23 cellular contexts compared by ENCODE assay signal in genomic region chr3:46218310-46218709, GRCh38. TPM values are rescaled to one million over a fixed set of nuclear protein-coding genes. Genes with fewer than 3 reads are reported as not detected.
DNase-seq lines count a peak whose midpoint lies in the region; ATAC-seq, FAIRE-seq and TF ChIP-seq lines count a peak whose summit lies in the region.
"Had no signal": no experiment of that assay in that cellular context is flagged by ENCODE, and none has a peak within 500 bp of the region (broad histone marks: within the 10 kb centered on the region; RNA-seq: fewer than 3 reads in every experiment).

No MANE protein-coding gene starts in this region.

- H4K20me1 ChIP-seq in HepG2 (ENCODE audit: insufficient read depth, low read length) = no peaks in the 10 kb centered on the region
- no peaks in the 10 kb centered on the region for H4K20me1 ChIP-seq in K562 (replicated peaks; ENCODE audit: control insufficient read depth, insufficient read depth, low read length)
- H4K20me1 ChIP-seq: BLaER1 treated with 17β-estradiol and CSF1 and Interleukin-3, amounts not matched to agents 10 nM and 100 nM had no signal

- CTCF ChIA-PET in HepG2 (lab: Yijun Ruan, JAX; ENCODE audit: low intra/inter-chr PET ratio, low total read pairs) = no interaction called here
- CTCF ChIA-PET in K562 (lab: Yijun Ruan, JAX; ENCODE audit: low intra/inter-chr PET ratio) = no interaction called here

- H3K27me3 ChIP-seq in HepG2 (ENCODE audit: control insufficient read depth in 1 of 2, insufficient read depth in 2 of 2, low read length in 2 of 2) = no peaks in the 10 kb centered on the region
- no peaks in the 10 kb centered on the region for H3K27me3 ChIP-seq in right lobe of liver
- H3K27me3 ChIP-seq in K562 (ENCODE audit: control insufficient read depth in 2 of 2, insufficient read depth in 2 of 2, low read length in 2 of 2) = no peaks in the 10 kb centered on the region; a peak in 1 of 5 replicates
- H3K27me3 ChIP-seq: BLaER1 treated with 17β-estradiol and CSF1 and Interleukin-3, amounts not matched to agents 10 nM and 100 nM had no signal

- H3K36me3 ChIP-seq in HepG2 (replicated peaks in 1 of 2; ENCODE audit: control insufficient read depth in 1 of 2, insufficient read depth in 2 of 2, low read length in 2 of 2) (no peaks in the 10 kb centered on the region), right lobe of liver (no peaks in the 10 kb centered on the region), K562 (ENCODE audit: control insufficient read depth, insufficient read depth, low read length) (no peaks in the 10 kb centered on the region)
- H3K36me3 ChIP-seq: BLaER1 treated with 17β-estradiol and CSF1 and Interleukin-3, amounts not matched to agents 10 nM and 100 nM had no signal

- BruUV-seq in HepG2 (replicated peaks; lab: Mats Ljungman, UMichigan) (no TSS peak), K562 (replicated peaks; lab: Mats Ljungman, UMichigan) (no TSS peak)

- peak; percentile 4 for DNase-seq in DMS 273 (lab: John Stamatoyannopoulos, UW; ENCODE audit: unreplicated experiment)
- DNase-seq in DMS 273 treated with DMSO at 0.1 percent for 48 hours (lab: John Stamatoyannopoulos, UW) = no peak
- DNase-seq in HepG2 (ENCODE audit: low spot score) = no peak
- no peak for DNase-seq in right lobe of liver
- no peak for DNase-seq in GM12891 (ENCODE audit: insufficient read length, low spot score)
- DNase-seq in K562 (ENCODE audit: extremely low read depth in 1 of 4, low spot score in 3 of 4) = no peak
- no peak for DNase-seq in NCI-H2196 (lab: John Stamatoyannopoulos, UW; ENCODE audit: unreplicated experiment)
- DNase-seq: AML-193; Caco-2; Calu3; CD4-positive, alpha-beta T cell; CD8-positive, alpha-beta T cell; DMS79 treated with DMSO at 0.1 percent for 48 hours; GF-D8 had no signal

- H3K9me3 ChIP-seq in HepG2 (ENCODE audit: low read length) = no peaks in the 10 kb centered on the region
- H3K9me3 ChIP-seq in right lobe of liver = no peaks in the 10 kb centered on the region
- H3K9me3 ChIP-seq in K562 (replicated peaks; ENCODE audit: control insufficient read depth, insufficient read depth, low read depth, low read length) = no peaks in the 10 kb centered on the region
- H3K9me3 ChIP-seq: A549, Caco-2 had no signal

- TF ChIP-seq CTCF in HepG2 (CRISPR knock-in tag; IDR thresholded peaks at IDR 0.05) (no peak), right lobe of liver (IDR thresholded peaks at IDR 0.05) (no peak), K562 (IDR thresholded peaks at IDR 0.05 in 2 of 3, conservative IDR thresholded peaks at IDR 0.05 in 1 of 3; ENCODE audit: insufficient read depth in 2 of 3, low read depth in 1 of 3, low read length in 3 of 3) (no peak)

- POLR2A ChIA-PET in HepG2 (lab: Yijun Ruan, JAX) (no interaction called here), K562 (lab: Yijun Ruan, JAX) (no interaction called here)

- TF ChIP-seq EP300 in HepG2 (IDR thresholded peaks at IDR 0.05; ENCODE audit: low read depth in 2 of 2, low read length in 2 of 2) (no peak), HepG2 (CRISPR knock-in tag; IDR thresholded peaks at IDR 0.05; ENCODE audit: borderline replicate concordance) (no peak), K562 (IDR thresholded peaks at IDR 0.05; ENCODE audit: low read length) (no peak)

- no peak overlapping the region for H3K27ac ChIP-seq in HepG2 (ENCODE audit: extremely low read length, insufficient read depth, low read length)
- H3K27ac ChIP-seq in right lobe of liver = no peak overlapping the region
- no peak overlapping the region for H3K27ac ChIP-seq in K562 (ENCODE audit: extremely low read depth, low read depth, low read length)
- H3K27ac ChIP-seq: 22Rv1; A549; BLaER1 treated with 17β-estradiol and CSF1 and Interleukin-3, amounts not matched to agents 10 nM and 100 nM; C4-2B had no signal

- H3K4me2 ChIP-seq in HepG2 (ENCODE audit: low read depth, low read length) (no peak overlapping the region), K562 (ENCODE audit: insufficient read depth, low read length) (no peak overlapping the region)
- H3K4me2 ChIP-seq: A549; BLaER1 treated with 17β-estradiol and CSF1 and Interleukin-3, amounts not matched to agents 10 nM and 100 nM had no signal

- FAIRE-seq in HepG2 (lab: Jason Lieb, UNC) = no peak
- FAIRE-seq in GM12891 (lab: Jason Lieb, UNC) = peak; percentile 13
- FAIRE-seq in K562 (lab: Jason Lieb, UNC) = no peak
- FAIRE-seq: A549, D721Med, G401.6 had no signal

- in situ Hi-C loops in HepG2 (cut with HindIII; ENCODE audit: extremely low pct_ligation_motif_present, low pct_unique_long_range_greater_than_20kb) (no loop called here), K562 (cut with MboI) (no loop called here)

- intact Hi-C loops in HepG2 (cut with micrococcal nuclease; ENCODE audit: unreplicated experiment) = no loop called here
- intact Hi-C loops in right lobe of liver (cut with DNase I) = no loop called here
- intact Hi-C loops in K562 (cut with micrococcal nuclease) = no loop called here

- H3K4me1 ChIP-seq in HepG2 (ENCODE audit: insufficient read depth, low read length) (no peaks in the 10 kb centered on the region), right lobe of liver (no peaks in the 10 kb centered on the region), K562 (replicated peaks in 1 of 2; ENCODE audit: control insufficient read depth in 2 of 2, insufficient read depth in 2 of 2, low read length in 2 of 2) (no peaks in the 10 kb centered on the region)
- H3K4me1 ChIP-seq: A549 had no signal

- ATAC-seq in HepG2 (no peak), right lobe of liver (no peak), K562 (no peak)
- ATAC-seq: A549; CD8-positive, alpha-beta T cell had no signal

- no peak overlapping the region for H3K4me3 ChIP-seq in HepG2 (replicated peaks in 1 of 3; ENCODE audit: insufficient read depth in 1 of 3, low read depth in 2 of 3, low read length in 3 of 3)
- H3K4me3 ChIP-seq in right lobe of liver = no peak overlapping the region
- H3K4me3 ChIP-seq in K562 = no peak overlapping the region
- H3K4me3 ChIP-seq: A549; BLaER1 treated with 17β-estradiol and CSF1 and Interleukin-3, amounts not matched to agents 10 nM and 100 nM had no signal

- TF ChIP-seq POLR2A in HepG2 (IDR thresholded peaks at IDR 0.05; ENCODE audit: insufficient read depth in 1 of 2, low read depth in 2 of 2, low read length in 2 of 2) (no peak), right lobe of liver (IDR thresholded peaks at IDR 0.05) (no peak), GM12891 (IDR thresholded peaks at IDR 0.05; ENCODE audit: low read depth, low read length) (no peak), K562 (conservative IDR thresholded peaks at IDR 0.05) (no peak)

- WGBS in HepG2 (ENCODE audit: low lambda C conversion rate) = 0% methylated on average over 2 of the region's 2 CpGs
- 83% methylated on average over 2 of the region's 2 CpGs for WGBS in right lobe of liver (ENCODE audit: insufficient coverage, low coverage, low lambda C conversion rate, missing lambda C conversion rate)
- WGBS in K562 (ENCODE audit: insufficient coverage, low coverage, missing lambda C conversion rate) = 0% methylated on average over 2 of the region's 2 CpGs

- H3K9ac ChIP-seq in HepG2 (ENCODE audit: insufficient read depth, low read depth, low read length) = no peak overlapping the region
- H3K9ac ChIP-seq in K562 (ENCODE audit: insufficient read depth in 1 of 2, low read depth in 2 of 2, low read length in 2 of 2) = no peak overlapping the region
- H3K9ac ChIP-seq: BLaER1 treated with 17β-estradiol and CSF1 and Interleukin-3, amounts not matched to agents 10 nM and 100 nM had no signal

- no peak for TF ChIP-seq RAD21 in HepG2 (CRISPR knock-in tag; IDR thresholded peaks at IDR 0.05)
- no peak for TF ChIP-seq RAD21 in K562 (CRISPR knock-in tag; conservative IDR thresholded peaks at IDR 0.05 in 1 of 2, IDR thresholded peaks at IDR 0.05 in 1 of 2)

- H3K9me1 ChIP-seq in K562 (ENCODE audit: control insufficient read depth, insufficient read depth, low read length) = no peaks in the 10 kb centered on the region

- H2AFZ ChIP-seq in HepG2 (ENCODE audit: low read length) (no peak overlapping the region), K562 (ENCODE audit: low read depth, low read length) (no peak overlapping the region)

- H3K79me2 ChIP-seq in HepG2 (ENCODE audit: insufficient read depth, low read length) = no peaks in the 10 kb centered on the region
- no peaks in the 10 kb centered on the region for H3K79me2 ChIP-seq in K562 (ENCODE audit: control insufficient read depth, insufficient read depth, low read length)

RNA-seq across cellular contexts. Expression of gene CCR1, which starts 10.2 kb away (rescaled TPM):
- total RNA-seq in HepG2 (2016; rRNA removed; fragmentation: Illumina TruSeq; extraction: Trizol) (not detected in 2 replicates), right lobe of liver (10 to 100 TPM in 1 of 6 experiments, 1 to 10 TPM in 5; 1.6 to 17.3 (median 3.1) TPM), K562 (2014; rRNA removed) (not detected in 2 replicates), K562 (2014; rRNA removed; fragmentation: Illumina TruSeq; extraction: Trizol) (not detected in 2 replicates), K562 (2015; rRNA removed; fragmentation: Illumina TruSeq; extraction: Trizol) (not detected in 2 replicates), K562 (2021) (0.09 TPM in 1 of 2 replicates, not detected in the other)
- total RNA-seq in HepG2 (2016; cell fraction: cytosol; rRNA removed; fragmentation: Illumina TruSeq; extraction: Trizol; ENCODE audit: low read depth) = not detected in 2 replicates
- total RNA-seq in HepG2 (2016; cell fraction: insoluble cytoplasmic fraction; rRNA removed; fragmentation: Illumina TruSeq; extraction: Trizol) = not detected in 2 replicates
- total RNA-seq in HepG2 (2016; cell fraction: membrane; rRNA removed; fragmentation: Illumina TruSeq; extraction: Trizol) = not detected in 2 replicates
- not detected in 2 replicates for total RNA-seq in HepG2 (2016; cell fraction: nucleus; rRNA removed; fragmentation: Illumina TruSeq; extraction: Trizol)
- polyA plus RNA-seq in HepG2 (2011; rRNA removed) (not detected in 2 replicates), K562 (2011; rRNA removed) (not detected in 2 replicates), K562 (2014; fragmentation: Illumina TruSeq; extraction: Trizol) (not detected in 2 replicates), K562 (2014; fragmentation: Nextera tagmentation; extraction: Ambion mirVana) (not detected), K562 (2014; rRNA removed) (not detected in 2 replicates)
- polyA plus RNA-seq in HepG2 (2011; cell fraction: cytosol; rRNA removed) = not detected in 2 replicates
- not detected in 2 replicates for polyA plus RNA-seq in HepG2 (2011; cell fraction: nucleus; rRNA removed)
- not detected in 2 replicates for polyA plus RNA-seq in HepG2 (2012)
- not detected in 2 replicates for polyA plus RNA-seq in HepG2 (2016; cell fraction: cytosol; fragmentation: Illumina TruSeq; extraction: Trizol; ENCODE audit: low read depth)
- polyA plus RNA-seq in HepG2 (2016; cell fraction: insoluble cytoplasmic fraction; fragmentation: Illumina TruSeq; extraction: Trizol; ENCODE audit: low read depth) = not detected in 2 replicates
- polyA plus RNA-seq in HepG2 (2016; cell fraction: membrane; fragmentation: Illumina TruSeq; extraction: Trizol; ENCODE audit: low read depth) = not detected in 2 replicates
- not detected in 2 replicates for polyA plus RNA-seq in HepG2 (2016; cell fraction: nucleus; fragmentation: Illumina TruSeq; extraction: Trizol; ENCODE audit: insufficient read depth, low read depth)
- polyA minus RNA-seq in HepG2 (2011; rRNA and poly(A)+ RNA removed; ENCODE audit: low replicate concordance) = 0.16 TPM in 1 of 2 replicates, not detected in the other
- polyA minus RNA-seq in HepG2 (2011; cell fraction: cytosol; rRNA and poly(A)+ RNA removed) = not detected in 2 replicates
- not detected in 2 replicates for polyA minus RNA-seq in HepG2 (2011; cell fraction: nucleus; rRNA and poly(A)+ RNA removed)
- 4.8 TPM for polyA plus RNA-seq in GM12891 (2012; ENCODE audit: low read depth, missing spikeins)
- total RNA-seq in K562 (2011; cell fraction: chromatin; rRNA removed; ENCODE audit: low replicate concordance) = not detected in 2 replicates
- not detected in 2 replicates for total RNA-seq in K562 (2011; cell fraction: nucleolus; rRNA removed)
- not detected in 2 replicates for total RNA-seq in K562 (2011; cell fraction: nucleoplasm; rRNA removed)
- not detected in 2 replicates for polyA plus RNA-seq in K562 (2011; cell fraction: cytosol; rRNA removed)
- not detected in 2 replicates for polyA plus RNA-seq in K562 (2011; cell fraction: nucleus; rRNA removed)
- not detected in 2 replicates for polyA plus RNA-seq in K562 (2012)
- polyA minus RNA-seq in K562 (2011; rRNA and poly(A)+ RNA removed) = not detected in 2 replicates
- polyA minus RNA-seq in K562 (2011; cell fraction: cytosol; rRNA and poly(A)+ RNA removed) = not detected in 2 replicates
- polyA minus RNA-seq in K562 (2011; cell fraction: nucleus; rRNA and poly(A)+ RNA removed) = not detected in 2 replicates
- total RNA-seq: A172 had no signal
- polyA plus RNA-seq: BJ had no signal

RNA-seq across cellular contexts. Expression of gene CCR3, which starts 23.9 kb away (rescaled TPM):
- total RNA-seq in HepG2 (2016; rRNA removed; fragmentation: Illumina TruSeq; extraction: Trizol) (not detected in 2 replicates), right lobe of liver (under 1 TPM in 1 of 6 experiments, not detected in 5; 0.27 TPM), K562 (2014; rRNA removed) (not detected in 2 replicates), K562 (2014; rRNA removed; fragmentation: Illumina TruSeq; extraction: Trizol) (not detected in 2 replicates), K562 (2015; rRNA removed; fragmentation: Illumina TruSeq; extraction: Trizol) (not detected in 2 replicates), K562 (2021) (not detected in 2 replicates)
- total RNA-seq in HepG2 (2016; cell fraction: cytosol; rRNA removed; fragmentation: Illumina TruSeq; extraction: Trizol; ENCODE audit: low read depth) = not detected in 2 replicates
- total RNA-seq in HepG2 (2016; cell fraction: insoluble cytoplasmic fraction; rRNA removed; fragmentation: Illumina TruSeq; extraction: Trizol) = not detected in 2 replicates
- total RNA-seq in HepG2 (2016; cell fraction: membrane; rRNA removed; fragmentation: Illumina TruSeq; extraction: Trizol) = not detected in 2 replicates
- not detected in 2 replicates for total RNA-seq in HepG2 (2016; cell fraction: nucleus; rRNA removed; fragmentation: Illumina TruSeq; extraction: Trizol)
- polyA plus RNA-seq in HepG2 (2011; rRNA removed) (not detected in 2 replicates), K562 (2011; rRNA removed) (not detected in 2 replicates), K562 (2014; fragmentation: Illumina TruSeq; extraction: Trizol) (not detected in 2 replicates), K562 (2014; fragmentation: Nextera tagmentation; extraction: Ambion mirVana) (not detected), K562 (2014; rRNA removed) (not detected in 2 replicates)
- polyA plus RNA-seq in HepG2 (2011; cell fraction: cytosol; rRNA removed) = not detected in 2 replicates
- polyA plus RNA-seq in HepG2 (2011; cell fraction: nucleus; rRNA removed) = not detected in 2 replicates
- polyA plus RNA-seq in HepG2 (2012) = not detected in 2 replicates
- not detected in 2 replicates for polyA plus RNA-seq in HepG2 (2016; cell fraction: cytosol; fragmentation: Illumina TruSeq; extraction: Trizol; ENCODE audit: low read depth)
- not detected in 2 replicates for polyA plus RNA-seq in HepG2 (2016; cell fraction: insoluble cytoplasmic fraction; fragmentation: Illumina TruSeq; extraction: Trizol; ENCODE audit: low read depth)
- not detected in 2 replicates for polyA plus RNA-seq in HepG2 (2016; cell fraction: membrane; fragmentation: Illumina TruSeq; extraction: Trizol; ENCODE audit: low read depth)
- polyA plus RNA-seq in HepG2 (2016; cell fraction: nucleus; fragmentation: Illumina TruSeq; extraction: Trizol; ENCODE audit: insufficient read depth, low read depth) = not detected in 2 replicates
- not detected in 2 replicates for polyA minus RNA-seq in HepG2 (2011; rRNA and poly(A)+ RNA removed; ENCODE audit: low replicate concordance)
- polyA minus RNA-seq in HepG2 (2011; cell fraction: cytosol; rRNA and poly(A)+ RNA removed) = not detected in 2 replicates
- polyA minus RNA-seq in HepG2 (2011; cell fraction: nucleus; rRNA and poly(A)+ RNA removed) = not detected in 2 replicates
- 0.41 TPM for polyA plus RNA-seq in GM12891 (2012; ENCODE audit: low read depth, missing spikeins)
- total RNA-seq in K562 (2011; cell fraction: chromatin; rRNA removed; ENCODE audit: low replicate concordance) = not detected in 2 replicates
- total RNA-seq in K562 (2011; cell fraction: nucleolus; rRNA removed) = not detected in 2 replicates
- not detected in 2 replicates for total RNA-seq in K562 (2011; cell fraction: nucleoplasm; rRNA removed)
- not detected in 2 replicates for polyA plus RNA-seq in K562 (2011; cell fraction: cytosol; rRNA removed)
- polyA plus RNA-seq in K562 (2011; cell fraction: nucleus; rRNA removed) = not detected in 2 replicates
- not detected in 2 replicates for polyA plus RNA-seq in K562 (2012)
- polyA minus RNA-seq in K562 (2011; rRNA and poly(A)+ RNA removed) = not detected in 2 replicates
- not detected in 2 replicates for polyA minus RNA-seq in K562 (2011; cell fraction: cytosol; rRNA and poly(A)+ RNA removed)
- polyA minus RNA-seq in K562 (2011; cell fraction: nucleus; rRNA and poly(A)+ RNA removed) = not detected in 2 replicates
- total RNA-seq: A172; B cell; CD4-positive, alpha-beta T cell; CD8-positive, alpha-beta T cell had no signal
- polyA plus RNA-seq: A549, BJ had no signal
